In the genomic region with DNA sequence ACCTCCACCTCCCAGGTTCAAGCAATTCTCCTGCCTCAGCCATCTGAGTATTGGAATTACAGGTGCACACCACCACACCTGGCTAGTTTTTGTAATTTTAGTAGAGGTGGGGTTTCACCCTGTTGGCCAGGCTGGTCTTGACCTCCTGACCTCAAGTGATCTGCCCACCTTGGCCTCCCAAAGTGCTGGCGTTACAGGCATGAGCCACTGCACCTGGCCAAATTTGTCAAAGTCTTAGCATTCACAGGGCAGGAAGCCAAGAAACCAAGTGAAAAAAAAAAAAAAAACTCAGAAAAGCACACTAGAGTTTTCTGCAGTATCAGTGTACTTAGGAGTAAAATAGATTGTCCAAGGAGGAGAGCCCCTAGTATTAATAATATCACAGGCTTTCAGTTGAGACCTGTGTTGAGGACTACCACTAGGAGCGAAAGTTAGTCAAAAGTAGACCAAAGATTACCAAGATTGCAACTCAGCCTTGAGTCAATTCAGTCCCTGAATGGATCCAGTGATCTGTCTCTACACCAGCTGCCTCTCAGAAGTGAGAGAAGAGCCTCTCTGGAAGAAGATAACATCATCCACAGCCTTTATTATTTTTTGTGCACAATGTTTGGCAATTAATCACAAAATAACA, we compare ENCODE assay signal across 1 cellular context.
TF ChIP-seq lines count a peak whose summit lies in the region.

No MANE protein-coding gene starts in this region.

TF ChIP-seq in HepG2, 621 proteins besides CTCF, POLR2A, EP300 and RAD21 (continued from another document):
- TF ChIP-seq, protein P1, sequence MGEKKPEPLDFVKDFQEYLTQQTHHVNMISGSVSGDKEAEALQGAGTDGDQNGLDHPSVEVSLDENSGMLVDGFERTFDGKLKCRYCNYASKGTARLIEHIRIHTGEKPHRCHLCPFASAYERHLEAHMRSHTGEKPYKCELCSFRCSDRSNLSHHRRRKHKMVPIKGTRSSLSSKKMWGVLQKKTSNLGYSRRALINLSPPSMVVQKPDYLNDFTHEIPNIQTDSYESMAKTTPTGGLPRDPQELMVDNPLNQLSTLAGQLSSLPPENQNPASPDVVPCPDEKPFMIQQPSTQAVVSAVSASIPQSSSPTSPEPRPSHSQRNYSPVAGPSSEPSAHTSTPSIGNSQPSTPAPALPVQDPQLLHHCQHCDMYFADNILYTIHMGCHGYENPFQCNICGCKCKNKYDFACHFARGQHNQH (CRISPR knock-in tag; IDR thresholded peaks at IDR 0.05): no peak
- no peak for TF ChIP-seq TGIF2 (CRISPR knock-in tag; IDR thresholded peaks at IDR 0.05)
- TF ChIP-seq, protein P2, sequence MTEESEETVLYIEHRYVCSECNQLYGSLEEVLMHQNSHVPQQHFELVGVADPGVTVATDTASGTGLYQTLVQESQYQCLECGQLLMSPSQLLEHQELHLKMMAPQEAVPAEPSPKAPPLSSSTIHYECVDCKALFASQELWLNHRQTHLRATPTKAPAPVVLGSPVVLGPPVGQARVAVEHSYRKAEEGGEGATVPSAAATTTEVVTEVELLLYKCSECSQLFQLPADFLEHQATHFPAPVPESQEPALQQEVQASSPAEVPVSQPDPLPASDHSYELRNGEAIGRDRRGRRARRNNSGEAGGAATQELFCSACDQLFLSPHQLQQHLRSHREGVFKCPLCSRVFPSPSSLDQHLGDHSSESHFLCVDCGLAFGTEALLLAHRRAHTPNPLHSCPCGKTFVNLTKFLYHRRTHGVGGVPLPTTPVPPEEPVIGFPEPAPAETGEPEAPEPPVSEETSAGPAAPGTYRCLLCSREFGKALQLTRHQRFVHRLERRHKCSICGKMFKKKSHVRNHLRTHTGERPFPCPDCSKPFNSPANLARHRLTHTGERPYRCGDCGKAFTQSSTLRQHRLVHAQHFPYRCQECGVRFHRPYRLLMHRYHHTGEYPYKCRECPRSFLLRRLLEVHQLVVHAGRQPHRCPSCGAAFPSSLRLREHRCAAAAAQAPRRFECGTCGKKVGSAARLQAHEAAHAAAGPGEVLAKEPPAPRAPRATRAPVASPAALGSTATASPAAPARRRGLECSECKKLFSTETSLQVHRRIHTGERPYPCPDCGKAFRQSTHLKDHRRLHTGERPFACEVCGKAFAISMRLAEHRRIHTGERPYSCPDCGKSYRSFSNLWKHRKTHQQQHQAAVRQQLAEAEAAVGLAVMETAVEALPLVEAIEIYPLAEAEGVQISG (CRISPR knock-in tag; IDR thresholded peaks at IDR 0.05): no peak
- TF ChIP-seq ZC3H13 (CRISPR knock-in tag; IDR thresholded peaks at IDR 0.05): no peak
- TF ChIP-seq, protein P3, sequence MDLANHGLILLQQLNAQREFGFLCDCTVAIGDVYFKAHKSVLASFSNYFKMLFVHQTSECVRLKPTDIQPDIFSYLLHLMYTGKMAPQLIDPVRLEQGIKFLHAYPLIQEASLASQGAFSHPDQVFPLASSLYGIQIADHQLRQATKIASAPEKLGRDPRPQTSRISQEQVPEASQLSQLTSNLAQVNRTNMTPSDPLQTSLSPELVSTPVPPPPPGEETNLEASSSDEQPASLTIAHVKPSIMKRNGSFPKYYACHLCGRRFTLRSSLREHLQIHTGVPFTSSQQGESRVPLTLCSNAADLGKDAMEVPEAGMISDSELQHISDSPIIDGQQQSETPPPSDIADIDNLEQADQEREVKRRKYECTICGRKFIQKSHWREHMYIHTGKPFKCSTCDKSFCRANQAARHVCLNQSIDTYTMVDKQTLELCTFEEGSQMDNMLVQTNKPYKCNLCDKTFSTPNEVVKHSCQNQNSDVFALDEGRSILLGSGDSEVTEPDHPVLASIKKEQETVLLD (CRISPR knock-in tag; IDR thresholded peaks at IDR 0.05; ENCODE audit: low read depth): no peak
- no peak for TF ChIP-seq SMAD1 (CRISPR knock-in tag; IDR thresholded peaks at IDR 0.05; ENCODE audit: borderline replicate concordance, low read depth)
- no peak for TF ChIP-seq ZNF207 (IDR thresholded peaks at IDR 0.05; ENCODE audit: borderline replicate concordance)
- TF ChIP-seq, protein P4, sequence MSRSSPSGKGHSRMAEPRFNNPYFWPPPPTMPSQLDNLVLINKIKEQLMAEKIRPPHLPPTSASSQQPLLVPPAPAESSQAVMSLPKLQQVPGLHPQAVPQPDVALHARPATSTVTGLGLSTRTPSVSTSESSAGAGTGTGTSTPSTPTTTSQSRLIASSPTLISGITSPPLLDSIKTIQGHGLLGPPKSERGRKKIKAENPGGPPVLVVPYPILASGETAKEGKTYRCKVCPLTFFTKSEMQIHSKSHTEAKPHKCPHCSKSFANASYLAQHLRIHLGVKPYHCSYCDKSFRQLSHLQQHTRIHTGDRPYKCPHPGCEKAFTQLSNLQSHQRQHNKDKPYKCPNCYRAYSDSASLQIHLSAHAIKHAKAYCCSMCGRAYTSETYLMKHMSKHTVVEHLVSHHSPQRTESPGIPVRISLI (CRISPR knock-in tag; IDR thresholded peaks at IDR 0.05; ENCODE audit: borderline replicate concordance): no peak
- TF ChIP-seq TRIM24 (CRISPR knock-in tag; IDR thresholded peaks at IDR 0.05): no peak
